In genomic region chr7:44080686-44081265, GRCh38 we compare ENCODE assay signal across 10 cellular contexts. TPM values are rescaled to one million over a fixed set of nuclear protein-coding genes. Genes with fewer than 3 reads are reported as not detected.
DNase-seq lines count a peak whose midpoint lies in the region; ATAC-seq and TF ChIP-seq lines count a peak whose summit lies in the region.
"Had no signal": no experiment of that assay in that cellular context is flagged by ENCODE, and none has a peak within 500 bp of the region (broad histone marks: within the 10 kb centered on the region; RNA-seq: fewer than 3 reads in every experiment).

No MANE protein-coding gene starts in this region.

- H3K4me1 ChIP-seq in left ventricle myocardium inferior (peaks cover 64% of the 10 kb centered on the region), stomach smooth muscle (ENCODE audit: control insufficient read depth, insufficient read depth, low read length) (peaks cover 18% of the 10 kb centered on the region)

- intact Hi-C loops in left ventricle myocardium inferior (cut with micrococcal nuclease), result no loop called here

- no peaks in the 10 kb centered on the region for H3K27me3 ChIP-seq in left ventricle myocardium inferior (ENCODE audit: low read depth)
- H3K27me3 ChIP-seq in stomach smooth muscle (ENCODE audit: control insufficient read depth in 1 of 2, insufficient read depth in 2 of 2, low read length in 2 of 2), result no peaks in the 10 kb centered on the region

- H3K27me3 Mint-ChIP-seq in T-helper 1 cell treated with Interleukin-12 subunit alpha and Interleukin-12 subunit beta and Interleukin-4 antibody, amounts not matched to agents 30 μg/mL and 1 μg/mL, for 36 hours (ENCODE audit: low read depth), result no peaks in the 10 kb centered on the region
- H3K27me3 Mint-ChIP-seq in WTC11 (ENCODE audit: low read depth), result peaks cover 22% of the 10 kb centered on the region

- no peak for ATAC-seq in WTC11
- ATAC-seq in HG02571 (IDR thresholded peaks at IDR 0.05; ENCODE audit: unreplicated experiment), result no peak
- ATAC-seq: left lobe of liver had no signal

- H3K4me3 Mint-ChIP-seq in T-helper 1 cell treated with Interleukin-12 subunit alpha and Interleukin-12 subunit beta and Interleukin-4 antibody, amounts not matched to agents 30 μg/mL and 1 μg/mL, for 36 hours, result peak overlapping the region; percentile 88
- peak overlapping the region; percentile 86 for H3K4me3 Mint-ChIP-seq in WTC11

- H3K36me3 ChIP-seq in left ventricle myocardium inferior (peaks cover 49% of the 10 kb centered on the region), stomach smooth muscle (ENCODE audit: control insufficient read depth in 2 of 2, insufficient read depth in 2 of 2, low read length in 2 of 2) (peaks cover 31 to 37% of the 10 kb centered on the region in 2 donors)

- POLR2A ChIA-PET in WTC11 (lab: Charles Lee), result interaction anchor here (0.5 to 0.8 kb wide), 2 partner anchors 17 to 1970 kb away, joined by 3 to 5 read pairs; no protein-coding TSS in a partner anchor

- no peak for DNase-seq in T-helper 1 cell
- no peak for DNase-seq in WTC11 (ENCODE audit: low spot score)
- peak; percentile 17 for DNase-seq in left ventricle myocardium inferior
- DNase-seq in NCI-H2081 (lab: John Stamatoyannopoulos, UW), result no peak
- DNase-seq in NAMALWA (ENCODE audit: low spot score), result no peak

- H3K9me3 Mint-ChIP-seq in T-helper 1 cell treated with Interleukin-12 subunit alpha and Interleukin-12 subunit beta and Interleukin-4 antibody, amounts not matched to agents 30 μg/mL and 1 μg/mL, for 36 hours, result no peaks in the 10 kb centered on the region
- no peaks in the 10 kb centered on the region for H3K9me3 Mint-ChIP-seq in WTC11

- H3K4me3 ChIP-seq in left ventricle myocardium inferior, result peak overlapping the region; percentile 75
- peak overlapping the region in 1 of 2 donors; percentile 89 for H3K4me3 ChIP-seq in stomach smooth muscle (ENCODE audit: low read length in 2 of 2)

- peak overlapping the region; percentile 91 for H3K27ac Mint-ChIP-seq in T-helper 1 cell treated with Interleukin-12 subunit alpha and Interleukin-12 subunit beta and Interleukin-4 antibody, amounts not matched to agents 30 μg/mL and 1 μg/mL, for 36 hours
- no peak overlapping the region for H3K27ac Mint-ChIP-seq in WTC11

- peak overlapping the region; percentile 3 to 47 for H3K9ac ChIP-seq in stomach smooth muscle (ENCODE audit: low read length in 2 of 2)

- CTCF ChIA-PET in WTC11 (lab: Charles Lee), result interaction anchor here (0.7 to 1.3 kb wide), 3 partner anchors 8 to 280 kb away, joined by 3 to 7 read pairs (median 3); no protein-coding TSS in a partner anchor

- peaks cover 21% of the 10 kb centered on the region for H3K4me1 Mint-ChIP-seq in T-helper 1 cell treated with Interleukin-12 subunit alpha and Interleukin-12 subunit beta and Interleukin-4 antibody, amounts not matched to agents 30 μg/mL and 1 μg/mL, for 36 hours (ENCODE audit: low read depth)
- peaks cover 16% of the 10 kb centered on the region; the same call in 1 of the 2 replicates for H3K4me1 Mint-ChIP-seq in WTC11

- H3K27ac ChIP-seq in left ventricle myocardium inferior (replicated peaks), result peak overlapping the region; percentile 93
- H3K27ac ChIP-seq in stomach smooth muscle (ENCODE audit: low read length), result no peak overlapping the region

- H3K36me3 Mint-ChIP-seq in T-helper 1 cell treated with Interleukin-12 subunit alpha and Interleukin-12 subunit beta and Interleukin-4 antibody, amounts not matched to agents 30 μg/mL and 1 μg/mL, for 36 hours (ENCODE audit: low read depth), result peaks cover 15% of the 10 kb centered on the region
- H3K36me3 Mint-ChIP-seq in WTC11, result peaks cover 24% of the 10 kb centered on the region

- TF ChIP-seq CTCF in WTC11 (IDR thresholded peaks at IDR 0.05) (no peak), left ventricle myocardium inferior (IDR thresholded peaks at IDR 0.05; ENCODE audit: borderline replicate concordance) (no peak)

- H3K9me3 ChIP-seq in left ventricle myocardium inferior (replicated peaks), result no peaks in the 10 kb centered on the region
- no peaks in the 10 kb centered on the region for H3K9me3 ChIP-seq in stomach smooth muscle (ENCODE audit: control insufficient read depth in 2 of 2, low read length in 2 of 2)

TF ChIP-seq in WTC11, 78 proteins besides CTCF, POLR2A, EP300 and RAD21:
- no peak for TF ChIP-seq ARID4B (CRISPR knock-in tag; IDR thresholded peaks at IDR 0.05; ENCODE audit: borderline replicate concordance)
- TF ChIP-seq ELF4 (CRISPR knock-in tag; IDR thresholded peaks at IDR 0.05; ENCODE audit: low read depth), result no peak
- no peak for TF ChIP-seq USF2 (CRISPR knock-in tag; IDR thresholded peaks at IDR 0.05)
- TF ChIP-seq TCF7 (CRISPR knock-in tag; IDR thresholded peaks at IDR 0.05; ENCODE audit: low read depth), result no peak
- no peak for TF ChIP-seq CREB1 (CRISPR knock-in tag; IDR thresholded peaks at IDR 0.05)
- TF ChIP-seq FOXJ3 (CRISPR knock-in tag; IDR thresholded peaks at IDR 0.05; ENCODE audit: borderline replicate concordance), result no peak
- TF ChIP-seq NFATC4 (CRISPR knock-in tag; IDR thresholded peaks at IDR 0.05), result no peak
- no peak for TF ChIP-seq TEAD1 (CRISPR knock-in tag; IDR thresholded peaks at IDR 0.05)
- no peak for TF ChIP-seq KAT7 (CRISPR knock-in tag; IDR thresholded peaks at IDR 0.05; ENCODE audit: borderline replicate concordance)
- TF ChIP-seq PREB (CRISPR knock-in tag; IDR thresholded peaks at IDR 0.05; ENCODE audit: borderline replicate concordance), result no peak
- TF ChIP-seq GRHL2 (CRISPR knock-in tag; IDR thresholded peaks at IDR 0.05; ENCODE audit: insufficient replicate concordance, severe bottlenecking), result no peak
- no peak for TF ChIP-seq RORB (CRISPR knock-in tag; IDR thresholded peaks at IDR 0.05)
- no peak for TF ChIP-seq ZNF317 (CRISPR knock-in tag; IDR thresholded peaks at IDR 0.05; ENCODE audit: borderline replicate concordance, low read depth)

RNA-seq across cellular contexts. Expression of gene POLM, which starts 1.6 kb away (rescaled TPM):
- total RNA-seq in WTC11 (2021) (20.9 to 25.3 TPM (median 24.7 TPM) in 3 replicates), left ventricle myocardium inferior (12.4 TPM)

RNA-seq across cellular contexts. Expression of gene PGAM2, which starts 15.4 kb away (rescaled TPM):
- total RNA-seq in WTC11 (2021), result 2.4 to 5.6 TPM (median 3.9 TPM) in 3 replicates
- total RNA-seq in left ventricle myocardium inferior, result 671 TPM
- total RNA-seq: A172, left lobe of liver had no signal

RNA-seq across cellular contexts. Expression of gene AEBP1, which starts 23.4 kb away (rescaled TPM):
- 50.8 to 55.5 TPM (median 52.4 TPM) in 3 replicates for total RNA-seq in WTC11 (2021)
- total RNA-seq in left ventricle myocardium inferior, result 20.5 TPM
- total RNA-seq: A172 had no signal

RNA-seq across cellular contexts. Expression of gene DBNL, which starts 36.3 kb away (rescaled TPM):
- total RNA-seq in WTC11 (2021) (34.3 to 36.8 TPM (median 36.1 TPM) in 3 replicates), left ventricle myocardium inferior (33.1 TPM)

RNA-seq across cellular contexts. Expression of gene POLD2, which starts 42.6 kb away (rescaled TPM):
- total RNA-seq in WTC11 (2021), result 140 to 154 TPM (median 146 TPM) in 3 replicates
- total RNA-seq in left ventricle myocardium inferior, result 78.0 TPM

Comparison
In these comparisons a context has a peak if more than half of its experiments do, and no peak if none do; other contexts are left out.
1. RNA of gene PGAM2, which starts 15.4 kb away (total RNA-seq): 671 TPM in left ventricle myocardium inferior (single experiment); 2.4 to 5.6 TPM in WTC11; every median in the first group is over 100 times any median in the second.